1 cellular context compared by ENCODE assay signal in genomic region chr16:56424791-56425438, GRCh38.
TF ChIP-seq lines count a peak whose summit lies in the region.

No MANE protein-coding gene starts in this region.

TF ChIP-seq in endothelial cell of umbilical vein, 7 proteins besides CTCF, POLR2A, EP300 and RAD21:
- TF ChIP-seq MAX (IDR thresholded peaks at IDR 0.05; ENCODE audit: insufficient read depth, insufficient read length) (no peak), FOS (IDR thresholded peaks at IDR 0.05; ENCODE audit: borderline replicate concordance, insufficient read depth, low read length) (no peak), GATA2 (IDR thresholded peaks at IDR 0.05; ENCODE audit: insufficient read depth, insufficient read length, low read depth, low read length) (no peak), EZH2 (IDR thresholded peaks at IDR 0.05; ENCODE audit: borderline replicate concordance, low read depth, low read length, severe bottlenecking) (no peak), JUN (IDR thresholded peaks at IDR 0.05; ENCODE audit: borderline replicate concordance, insufficient read depth, insufficient read length, low read depth) (no peak)
